ENCODE assay signal across 8 cellular contexts in genomic region chr1:150364231-150365003, GRCh38. TPM values are rescaled to one million over a fixed set of nuclear protein-coding genes. Genes with fewer than 3 reads are reported as not detected.
DNase-seq lines count a peak whose midpoint lies in the region; ATAC-seq, FAIRE-seq and TF ChIP-seq lines count a peak whose summit lies in the region.

No MANE protein-coding gene starts in this region.

- DNase-seq in A673 (ENCODE audit: low spot score) (peak; percentile 90), NT2/D1 (ENCODE audit: low read depth, low spot score) (peak; percentile 70), endothelial cell of umbilical vein (ENCODE audit: low read depth, low spot score) (peak; percentile 85)
- DNase-seq in activated CD8-positive, alpha-beta memory T cell treated with anti-CD3 and anti-CD28 coated beads, Interleukin-2, amount 50 U/mL, for 48 hours: peak; percentile 89
- peak; percentile 40 to 63 for DNase-seq in stimulated activated CD8-positive, alpha-beta memory T cell treated with anti-CD3 and anti-CD28 coated beads, Interleukin-2, amount 100 ng/mL, for 1 hour (ENCODE audit: low read depth in 2 of 2)

- H3K27ac ChIP-seq in A673 (ENCODE audit: low read depth, low read length, poor library complexity, severe bottlenecking) (peak overlapping the region; percentile 97), HUES6 (ENCODE audit: low read depth, low read length) (peak overlapping the region; percentile 93), endothelial cell of umbilical vein (ENCODE audit: insufficient read depth, low read depth, low read length) (peak overlapping the region; percentile 75)

- dilution Hi-C loops in endothelial cell of umbilical vein (cut with MboI; ENCODE audit: extremely low pct_ligation_motif_present, low sequenced_read_pairs): no loop called here

- no peak for TF ChIP-seq CTCF in A673 (conservative IDR thresholded peaks at IDR 0.05; ENCODE audit: low read depth, low read length)
- peak in 1 of 2 donors; percentile 11 for TF ChIP-seq CTCF in endothelial cell of umbilical vein (IDR thresholded peaks at IDR 0.05; ENCODE audit: extremely low read depth in 1 of 2, insufficient read depth in 1 of 2, low read depth in 1 of 2, low read length in 2 of 2)

- H2AFZ ChIP-seq in endothelial cell of umbilical vein (ENCODE audit: low read depth, low read length): peak overlapping the region; percentile 66

- H3K9me3 ChIP-seq in A673 (ENCODE audit: low read depth, low read length, poor library complexity, severe bottlenecking): no peaks in the 10 kb centered on the region
- no peaks in the 10 kb centered on the region for H3K9me3 ChIP-seq in HUES6 (ENCODE audit: control insufficient read depth, insufficient read depth, low read depth, low read length)
- H3K9me3 ChIP-seq in NT2/D1 (ENCODE audit: insufficient read depth, low read length): no peaks in the 10 kb centered on the region
- H3K9me3 ChIP-seq in endothelial cell of umbilical vein (replicated peaks; ENCODE audit: control insufficient read depth, insufficient read depth, low read length): no peaks in the 10 kb centered on the region
- H3K9me3 ChIP-seq in mononuclear cell (ENCODE audit: low read depth, low read length): no peaks in the 10 kb centered on the region

- H3K9me1 ChIP-seq in endothelial cell of umbilical vein (replicated peaks; ENCODE audit: control insufficient read depth, extremely low read depth, insufficient read depth, low read length): no peaks in the 10 kb centered on the region

- POLR2A ChIA-PET in A673 (lab: Charles Lee; ENCODE audit: low non-redundant PET): interaction anchor here (0.6 kb wide), 1 partner anchor 349 kb away, joined by 4 read pairs; no protein-coding TSS in a partner anchor
- POLR2A ChIA-PET in endothelial cell of umbilical vein (lab: Charles Lee): interaction anchor here (0.6 kb wide), 1 partner anchor 16 kb away, joined by 3 read pairs; no protein-coding TSS in a partner anchor

- H3K79me2 ChIP-seq in endothelial cell of umbilical vein (ENCODE audit: control insufficient read depth, insufficient read depth, low read length): peaks cover 44% of the 10 kb centered on the region

- no peaks in the 10 kb centered on the region for H4K20me1 ChIP-seq in endothelial cell of umbilical vein (replicated peaks; ENCODE audit: control insufficient read depth, extremely low read depth, insufficient read depth, low read length)

- intact Hi-C loops in A673 (cut with micrococcal nuclease; ENCODE audit: unreplicated experiment) (loop anchor here (1.0 kb wide), 2 partner anchors 123 to 265 kb away; partner anchors contain the start of genes ENSA and TARS2), endothelial cell of umbilical vein (cut with micrococcal nuclease) (loop anchor here (2.0 to 10.0 kb wide), 5 partner anchors 44 to 260 kb away; partner anchors contain the start of genes ANP32E, ENSA, FALEC and PRPF3)

- ATAC-seq in GM19023 (IDR thresholded peaks at IDR 0.05; ENCODE audit: unreplicated experiment): peak; percentile 23

- H3K4me2 ChIP-seq in endothelial cell of umbilical vein (ENCODE audit: insufficient read depth, low read length): peak overlapping the region; percentile 100

- CTCF ChIA-PET in A673 (lab: Charles Lee) (no interaction called here), endothelial cell of umbilical vein (lab: Charles Lee) (interaction anchor here (0.6 to 1.3 kb wide), 7 partner anchors 11 to 449 kb away, joined by 3 to 5 read pairs (median 3); no protein-coding TSS in a partner anchor)

- H3K36me3 ChIP-seq in A673 (ENCODE audit: insufficient read depth, low read length, poor library complexity, severe bottlenecking): no peaks in the 10 kb centered on the region
- no peaks in the 10 kb centered on the region for H3K36me3 ChIP-seq in HUES6 (ENCODE audit: control insufficient read depth, insufficient read depth, low read length)
- H3K36me3 ChIP-seq in NT2/D1 (ENCODE audit: insufficient read depth, insufficient read length, low read length): peaks cover 2% of the 10 kb centered on the region
- no peaks in the 10 kb centered on the region for H3K36me3 ChIP-seq in endothelial cell of umbilical vein (ENCODE audit: control insufficient read depth in 2 of 2, extremely low read depth in 1 of 2, insufficient read depth in 2 of 2, low read length in 2 of 2)

- peak overlapping the region; percentile 94 for H3K9ac ChIP-seq in HUES6 (ENCODE audit: low read length)
- H3K9ac ChIP-seq in NT2/D1 (ENCODE audit: insufficient read length, low read depth): peak overlapping the region; percentile 97
- H3K9ac ChIP-seq in endothelial cell of umbilical vein (replicated peaks; ENCODE audit: extremely low read depth, insufficient read depth, low read length): peak overlapping the region; percentile 95

- H3K4me1 ChIP-seq in A673 (ENCODE audit: insufficient read depth, low read length, poor library complexity, severe bottlenecking) (peaks cover 15% of the 10 kb centered on the region), HUES6 (ENCODE audit: control insufficient read depth, insufficient read depth, low read length) (peaks cover 12% of the 10 kb centered on the region), NT2/D1 (ENCODE audit: insufficient read depth, insufficient read length) (peaks cover 7% of the 10 kb centered on the region), endothelial cell of umbilical vein (ENCODE audit: control insufficient read depth, extremely low read depth, insufficient read depth, low read length) (peaks cover 18% of the 10 kb centered on the region), mononuclear cell (ENCODE audit: insufficient read depth, low read length) (peaks cover 14% of the 10 kb centered on the region)

- H3K27me3 ChIP-seq in A673 (replicated peaks; ENCODE audit: insufficient read depth, low read depth, low read length, poor library complexity): no peaks in the 10 kb centered on the region
- H3K27me3 ChIP-seq in HUES6 (ENCODE audit: control insufficient read depth, insufficient read depth, low read length): no peaks in the 10 kb centered on the region
- H3K27me3 ChIP-seq in NT2/D1 (ENCODE audit: insufficient read depth, insufficient read length): no peaks in the 10 kb centered on the region
- no peaks in the 10 kb centered on the region for H3K27me3 ChIP-seq in endothelial cell of umbilical vein (ENCODE audit: control insufficient read depth in 2 of 2, insufficient read depth in 2 of 2, low read length in 2 of 2)
- H3K27me3 ChIP-seq in mononuclear cell (ENCODE audit: insufficient read depth, low read length): no peaks in the 10 kb centered on the region

- no TSS peak for BruUV-seq in A673 (replicated peaks; lab: Mats Ljungman, UMichigan)
- no TSS peak for BruUV-seq in endothelial cell of umbilical vein (replicated peaks; lab: Mats Ljungman, UMichigan)

- H3K4me3 ChIP-seq in A673 (ENCODE audit: low read depth, low read length, poor library complexity, severe bottlenecking) (peak overlapping the region; percentile 75), HUES6 (ENCODE audit: low read depth, low read length) (peak overlapping the region; percentile 81), NT2/D1 (ENCODE audit: insufficient read length, low read depth) (peak overlapping the region; percentile 88), endothelial cell of umbilical vein (replicated peaks in 1 of 3; ENCODE audit: insufficient read depth in 1 of 3, low read depth in 1 of 3, low read length in 3 of 3) (peak overlapping the region; percentile 58 to 95 (median 84)), mononuclear cell (ENCODE audit: low read length) (peak overlapping the region; percentile 89)

- TF ChIP-seq POLR2A in endothelial cell of umbilical vein (IDR thresholded peaks at IDR 0.05; ENCODE audit: low read depth, low read length): peak; percentile 82

- no peak for FAIRE-seq in endothelial cell of umbilical vein (lab: Jason Lieb, UNC)

TF ChIP-seq in endothelial cell of umbilical vein, 7 proteins besides CTCF, POLR2A, EP300 and RAD21:
- TF ChIP-seq POLR2AphosphoS5 (IDR thresholded peaks at IDR 0.05; ENCODE audit: insufficient read depth, low read depth, low read length): peak; percentile 65
- TF ChIP-seq FOS (IDR thresholded peaks at IDR 0.05; ENCODE audit: borderline replicate concordance, insufficient read depth, low read length): no peak

RNA-seq across cellular contexts. Expression of gene RPRD2, which starts 0.5 kb away (rescaled TPM):
- total RNA-seq in A673 (2021) (44.5 and 46.6 TPM in 2 replicates), endothelial cell of umbilical vein (23.9 and 24.5 TPM in 2 replicates), mononuclear cell (34.1 TPM)
- 11.8 and 12.9 TPM in 2 replicates for polyA plus RNA-seq in endothelial cell of umbilical vein
- 12.7 and 15.1 TPM in 2 replicates for polyA plus RNA-seq in endothelial cell of umbilical vein (2011; cell fraction: cytosol; rRNA removed)
- polyA plus RNA-seq in endothelial cell of umbilical vein (2011; cell fraction: nucleus; rRNA removed): 15.3 and 17.4 TPM in 2 replicates
- 11.8 and 15.8 TPM in 2 replicates for polyA plus RNA-seq in endothelial cell of umbilical vein (2012)
- 13.9 and 18.4 TPM in 2 replicates for polyA minus RNA-seq in endothelial cell of umbilical vein
- polyA minus RNA-seq in endothelial cell of umbilical vein (2011; cell fraction: cytosol; rRNA and poly(A)+ RNA removed): 17.4 TPM
- 16.9 and 24.0 TPM in 2 replicates for polyA minus RNA-seq in endothelial cell of umbilical vein (2011; cell fraction: nucleus; rRNA and poly(A)+ RNA removed)

RNA-seq across cellular contexts. Expression of gene PRPF3, which starts 43.1 kb away (rescaled TPM):
- total RNA-seq in A673 (2021) (76.8 and 86.0 TPM in 2 replicates), endothelial cell of umbilical vein (66.8 and 79.3 TPM in 2 replicates), mononuclear cell (106 TPM)
- polyA plus RNA-seq in endothelial cell of umbilical vein: 23.5 and 25.5 TPM in 2 replicates
- 23.1 and 27.0 TPM in 2 replicates for polyA plus RNA-seq in endothelial cell of umbilical vein (2011; cell fraction: cytosol; rRNA removed)
- 164 and 173 TPM in 2 replicates for polyA plus RNA-seq in endothelial cell of umbilical vein (2011; cell fraction: nucleus; rRNA removed)
- polyA plus RNA-seq in endothelial cell of umbilical vein (2012): 35.9 and 50.7 TPM in 2 replicates
- 43.2 and 45.1 TPM in 2 replicates for polyA minus RNA-seq in endothelial cell of umbilical vein
- 18.1 TPM for polyA minus RNA-seq in endothelial cell of umbilical vein (2011; cell fraction: cytosol; rRNA and poly(A)+ RNA removed)
- polyA minus RNA-seq in endothelial cell of umbilical vein (2011; cell fraction: nucleus; rRNA and poly(A)+ RNA removed): 43.3 and 56.9 TPM in 2 replicates

Comparison
In these comparisons a context has a peak if more than half of its experiments do, and no peak if none do; other contexts are left out.
1. Peak in every context shown above with its lines: DNase-seq, ATAC-seq, H3K4me3 ChIP-seq and H3K27ac ChIP-seq.